In the genomic region with DNA sequence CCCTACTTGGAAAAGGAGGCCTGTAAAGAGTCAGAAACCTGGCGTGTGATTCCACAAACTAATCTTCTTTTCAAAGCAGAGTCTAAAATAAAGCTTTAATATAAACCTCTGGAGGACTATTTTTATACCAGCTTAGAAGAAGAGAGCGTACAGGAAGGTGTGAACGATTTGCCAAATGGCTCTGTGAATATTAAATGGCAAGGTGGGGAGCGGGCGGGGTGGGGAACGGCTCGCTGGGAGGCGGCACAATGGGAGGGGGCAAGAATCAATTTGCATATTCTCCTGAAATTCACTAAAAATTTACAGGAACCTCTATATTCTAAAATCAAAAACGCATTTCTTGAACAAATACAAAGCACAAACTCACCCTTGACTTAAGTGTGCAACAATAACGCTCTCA, we compare ENCODE assay signal across 8 cellular contexts. TPM values are rescaled to one million over a fixed set of nuclear protein-coding genes. Genes with fewer than 3 reads are reported as not detected.
DNase-seq lines count a peak whose midpoint lies in the region; ATAC-seq and TF ChIP-seq lines count a peak whose summit lies in the region.

No MANE protein-coding gene starts in this region.

- H3K27me3 Mint-ChIP-seq in natural killer cell treated with Interleukin-12 subunit alpha and Interleukin-12 subunit beta and Interleukin-15 and Interleukin-18, amount 100 ng/mL, for 72 hours = peaks cover 9 to 16% of the 10 kb centered on the region in 2 donors

- no peak overlapping the region for H3K27ac ChIP-seq in ectodermal cell (ENCODE audit: insufficient read depth, low read depth, low read length, poor library complexity, severe bottlenecking)

- H3K9ac ChIP-seq in Loucy (ENCODE audit: low read depth, low read length, poor library complexity, severe bottlenecking) = peak overlapping the region; percentile 72

- peaks cover 6% of the 10 kb centered on the region for H4K20me1 ChIP-seq in Loucy (ENCODE audit: insufficient read depth, low read length, poor library complexity, severe bottlenecking)

- no peak overlapping the region for H2AFZ ChIP-seq in Loucy (ENCODE audit: low read length)

- peaks cover 21% of the 10 kb centered on the region for H3K36me3 Mint-ChIP-seq in natural killer cell treated with Interleukin-12 subunit alpha and Interleukin-12 subunit beta and Interleukin-15 and Interleukin-18, amount 100 ng/mL, for 72 hours

- H3K9me3 ChIP-seq in Loucy (ENCODE audit: insufficient read depth, low read depth, low read length) (peaks cover 3% of the 10 kb centered on the region; the same call in 1 of the 2 replicates), ectodermal cell (ENCODE audit: control insufficient read depth, low read length) (no peaks in the 10 kb centered on the region)

- H3F3A ChIP-seq in Loucy (ENCODE audit: low read depth) = no peaks in the 10 kb centered on the region

- DNase-seq in AG10803 (ENCODE audit: low read depth) (no peak), epidermal melanocyte (ENCODE audit: insufficient read length, low spot score) (no peak), anterior cingulate cortex (lab: John Stamatoyannopoulos, UW) (no peak), ureter (ENCODE audit: low spot score) (no peak)
- no peak for DNase-seq in natural killer cell treated with Interleukin-12 subunit alpha and Interleukin-12 subunit beta and Interleukin-15 and Interleukin-18, amount 100 ng/mL, for 72 hours (ENCODE audit: low spot score)

- 47 to 48% methylated on average over 9 to 10 of the region's 10 CpGs for WGBS in ectodermal cell, 2 experiments

- H3K9me3 Mint-ChIP-seq in natural killer cell treated with Interleukin-12 subunit alpha and Interleukin-12 subunit beta and Interleukin-15 and Interleukin-18, amount 100 ng/mL, for 72 hours = peaks cover 9% of the 10 kb centered on the region

- H3K79me2 ChIP-seq in Loucy (ENCODE audit: insufficient read depth, low read length) = peaks cover 50% of the 10 kb centered on the region

- no peak for ATAC-seq in natural killer cell treated with Interleukin-12 subunit alpha and Interleukin-12 subunit beta and Interleukin-15 and Interleukin-18, amount 100 ng/mL, for 72 hours
- ATAC-seq in activated CD4-positive, CD25-positive, alpha-beta regulatory T cell treated with anti-CD3 and anti-CD28 coated beads, Interleukin-2, amount 50 U/mL, for 24 hours = no peak

- peaks cover 35% of the 10 kb centered on the region for H3K4me1 ChIP-seq in Loucy (ENCODE audit: insufficient read depth, low read length, poor library complexity, severe bottlenecking)
- H3K4me1 ChIP-seq in ectodermal cell (ENCODE audit: control insufficient read depth, insufficient read depth, low read length) = no peaks in the 10 kb centered on the region

- peaks cover 24% of the 10 kb centered on the region for H3K27me3 ChIP-seq in Loucy (ENCODE audit: insufficient read depth, low read length, poor library complexity, severe bottlenecking)
- no peaks in the 10 kb centered on the region for H3K27me3 ChIP-seq in ectodermal cell (ENCODE audit: control insufficient read depth, insufficient read depth, low read length, poor library complexity, severe bottlenecking)

- H3K9me2 ChIP-seq in Loucy (replicated peaks; ENCODE audit: low read depth, low read length) = no peaks in the 10 kb centered on the region

- H3K4me2 ChIP-seq in Loucy (ENCODE audit: low read depth, low read length, poor library complexity, severe bottlenecking) = peak overlapping the region; percentile 93

- TF ChIP-seq CTCF in AG10803 (conservative IDR thresholded peaks at IDR 0.05; ENCODE audit: low read length) (no peak), Loucy (conservative IDR thresholded peaks at IDR 0.05; ENCODE audit: low read length) (no peak)

- no peaks in the 10 kb centered on the region for H3K36me3 ChIP-seq in Loucy (ENCODE audit: insufficient read depth, low read length)
- H3K36me3 ChIP-seq in ectodermal cell (ENCODE audit: control insufficient read depth, insufficient read depth, low read length) = no peaks in the 10 kb centered on the region

- peak overlapping the region; percentile 77 to 98 for H3K27ac Mint-ChIP-seq in natural killer cell treated with Interleukin-12 subunit alpha and Interleukin-12 subunit beta and Interleukin-15 and Interleukin-18, amount 100 ng/mL, for 72 hours

- H3K4me3 ChIP-seq in AG10803 (ENCODE audit: low read length) = peak overlapping the region; percentile 92
- peak overlapping the region; percentile 83 for H3K4me3 ChIP-seq in Loucy (ENCODE audit: low read length, poor library complexity, severe bottlenecking)
- H3K4me3 ChIP-seq in ectodermal cell (ENCODE audit: insufficient read depth, low read depth, low read length) = peak overlapping the region; percentile 86

- peak overlapping the region; percentile 87 for H3K4me3 Mint-ChIP-seq in natural killer cell treated with Interleukin-12 subunit alpha and Interleukin-12 subunit beta and Interleukin-15 and Interleukin-18, amount 100 ng/mL, for 72 hours

- H3K4me1 Mint-ChIP-seq in natural killer cell treated with Interleukin-12 subunit alpha and Interleukin-12 subunit beta and Interleukin-15 and Interleukin-18, amount 100 ng/mL, for 72 hours (ENCODE audit: low read depth in 2 of 2) = peaks cover 39 to 44% of the 10 kb centered on the region in 2 donors

RNA-seq across cellular contexts. Expression of a gene that starts 1.0 kb away (rescaled TPM):
- polyA plus RNA-seq in ectodermal cell (2013, experiment 1 of 4) = 13.8 TPM
- polyA plus RNA-seq in ectodermal cell (2013, experiment 2 of 4) = 15.2 TPM
- 10.6 TPM for polyA plus RNA-seq in ectodermal cell (2013, experiment 3 of 4)
- polyA plus RNA-seq in ectodermal cell (2013, experiment 4 of 4) = 9.8 TPM
- total RNA-seq in natural killer cell treated with Interleukin-12 subunit alpha and Interleukin-12 subunit beta and Interleukin-15 and Interleukin-18, amount 100 ng/mL, for 72 hours = 10 to 100 TPM; 30.7 to 35.2 TPM
- total RNA-seq in ureter = 38.2 TPM

RNA-seq across cellular contexts. Expression of a gene that starts 35.7 kb away (rescaled TPM):
- 14.3 TPM for polyA plus RNA-seq in ectodermal cell (2013, experiment 1 of 4)
- polyA plus RNA-seq in ectodermal cell (2013, experiment 2 of 4) = 15.1 TPM
- polyA plus RNA-seq in ectodermal cell (2013, experiment 3 of 4) = 10.9 TPM
- 15.5 TPM for polyA plus RNA-seq in ectodermal cell (2013, experiment 4 of 4)
- total RNA-seq in natural killer cell treated with Interleukin-12 subunit alpha and Interleukin-12 subunit beta and Interleukin-15 and Interleukin-18, amount 100 ng/mL, for 72 hours = 10 to 100 TPM; 24.2 to 26.3 TPM
- total RNA-seq in ureter = 31.3 TPM

RNA-seq across cellular contexts. Expression of a gene that starts 58.2 kb away (rescaled TPM):
- polyA plus RNA-seq in ectodermal cell (2013, experiment 1 of 4) = 2.9 TPM
- 3.7 TPM for polyA plus RNA-seq in ectodermal cell (2013, experiment 2 of 4)
- 2.1 TPM for polyA plus RNA-seq in ectodermal cell (2013, experiment 3 of 4)
- 3.4 TPM for polyA plus RNA-seq in ectodermal cell (2013, experiment 4 of 4)
- total RNA-seq in natural killer cell treated with Interleukin-12 subunit alpha and Interleukin-12 subunit beta and Interleukin-15 and Interleukin-18, amount 100 ng/mL, for 72 hours = 1 to 10 TPM; 3.7 to 7.4 TPM
- total RNA-seq in ureter = 7.9 TPM
